14 cellular contexts compared by ENCODE assay signal in the genomic region with DNA sequence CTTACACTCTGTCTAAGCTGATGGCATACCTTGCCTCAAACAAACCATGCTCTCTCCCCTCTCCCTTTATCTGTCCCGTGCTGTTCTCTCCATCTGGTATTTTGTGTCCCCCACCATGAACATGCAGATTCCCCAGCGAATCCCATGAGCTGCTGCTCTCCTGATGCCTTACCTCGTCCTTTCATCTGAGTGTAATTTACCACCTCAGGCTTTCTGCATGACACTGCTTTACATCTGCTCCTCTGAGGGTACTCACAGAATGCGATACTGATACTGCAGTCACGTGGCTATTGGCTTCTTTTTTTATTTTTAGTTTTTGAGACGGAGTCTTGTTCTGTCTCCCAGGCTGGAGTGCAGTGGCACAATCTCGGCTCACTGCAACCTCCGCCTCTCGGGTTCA.
"Had no signal": no experiment of that assay in that cellular context is flagged by ENCODE, and none has a peak within 500 bp of the region (broad histone marks: within the 10 kb centered on the region; RNA-seq: fewer than 3 reads in every experiment).

No MANE protein-coding gene starts in this region.

- H3K9me3 ChIP-seq: esophagus squamous epithelium, suprapubic skin had no signal

- H3K36me3 ChIP-seq: esophagus squamous epithelium, suprapubic skin had no signal

- FAIRE-seq: colon had no signal

- H3K27ac ChIP-seq: suprapubic skin had no signal

- ATAC-seq: left colon; natural killer cell treated with Interleukin-12 subunit alpha and Interleukin-12 subunit beta and Interleukin-15 and Interleukin-18, amount 100 ng/mL, for 72 hours; stimulated activated naive CD8-positive, alpha-beta T cell treated with anti-CD3 and anti-CD28 coated beads, Interleukin-15, Interleukin-2, amounts not matched to agents 100 U/mL and 50 U/mL, for 24 hours had no signal

- DNase-seq: activated CD4-positive, alpha-beta memory T cell treated with anti-CD3 and anti-CD28 coated beads for 36 hours; activated naive CD8-positive, alpha-beta T cell treated with anti-CD3 and anti-CD28 coated beads, Interleukin-2, amount 10 ng/mL, durations not matched to agents 7 days and 5 days; activated T-cell treated with anti-CD3 and anti-CD28 coated beads, Interleukin-2, amount 50 U/mL, for 48 hours; aorta; esophagus squamous epithelium; foreskin fibroblast; head of caudate nucleus; left colon; stimulated activated CD4-positive, alpha-beta T cell treated with anti-CD3 and anti-CD28 coated beads, Interleukin-4, amount 100 ng/mL, for 1 hour; stimulated activated CD8-positive, alpha-beta memory T cell treated with anti-CD3 and anti-CD28 coated beads, Interleukin-4, amount 100 ng/mL, for 48 hours; stimulated activated naive CD8-positive, alpha-beta T cell treated with anti-CD3 and anti-CD28 coated beads, Interleukin-15, Interleukin-2, amounts not matched to agents 100 U/mL and 50 U/mL, for 24 hours had no signal

- H3K4me3 ChIP-seq: esophagus squamous epithelium, suprapubic skin had no signal

- H3K27me3 ChIP-seq: esophagus squamous epithelium, suprapubic skin had no signal
